Comparison of ENCODE assay signal across 10 cellular contexts in genomic region chr11:96229354-96229973, GRCh38.
DNase-seq lines count a peak whose midpoint lies in the region; ATAC-seq, FAIRE-seq and TF ChIP-seq lines count a peak whose summit lies in the region.
"Had no signal": no experiment of that assay in that cellular context is flagged by ENCODE, and none has a peak within 500 bp of the region (broad histone marks: within the 10 kb centered on the region; RNA-seq: fewer than 3 reads in every experiment).

No MANE protein-coding gene starts in this region.

- H3K4me2 ChIP-seq in HepG2 (ENCODE audit: low read depth, low read length): no peak overlapping the region

- no peak for TF ChIP-seq RAD21 in HepG2 (CRISPR knock-in tag; IDR thresholded peaks at IDR 0.05)

- no peak for DNase-seq in right lobe of liver
- no peak for DNase-seq in HepG2 (ENCODE audit: low spot score)
- no peak for DNase-seq in naive thymus-derived CD4-positive, alpha-beta T cell
- no peak for DNase-seq in occipital lobe (lab: John Stamatoyannopoulos, UW)
- DNase-seq in NCI-H2227 treated with DMSO at 0.1 percent for 48 hours (lab: John Stamatoyannopoulos, UW): no peak
- DNase-seq: DMS53, T-helper 9 cell had no signal

- no peaks in the 10 kb centered on the region for H3K27me3 Mint-ChIP-seq in activated naive CD8-positive, alpha-beta T cell
- no peaks in the 10 kb centered on the region for H3K27me3 Mint-ChIP-seq in naive thymus-derived CD4-positive, alpha-beta T cell

- peak overlapping the region; percentile 36 for H3K4me3 Mint-ChIP-seq in activated naive CD8-positive, alpha-beta T cell
- H3K4me3 Mint-ChIP-seq in naive thymus-derived CD4-positive, alpha-beta T cell: peak overlapping the region in 9 of 10 donors; percentile 16 to 83 (median 58)

- ATAC-seq in right lobe of liver (peak in 2 of 4 donors; percentile 18 to 26), HepG2 (no peak), GM19351 (IDR thresholded peaks at IDR 0.05; ENCODE audit: unreplicated experiment) (no peak), HG03095 (IDR thresholded peaks at IDR 0.05; ENCODE audit: unreplicated experiment) (no peak)
- ATAC-seq in naive thymus-derived CD4-positive, alpha-beta T cell: peak; percentile 61

- POLR2A ChIA-PET in HepG2 (lab: Yijun Ruan, JAX): no interaction called here
- POLR2A ChIA-PET in naive thymus-derived CD4-positive, alpha-beta T cell (lab: Charles Lee): interaction anchor here (0.6 to 5.3 kb wide), 4 partner anchors 8 to 114 kb away, joined by 3 to 23 read pairs (median 4); partner anchors contain the start of gene MAML2

- H3K27ac ChIP-seq in right lobe of liver: peak overlapping the region in 2 of 3 donors; percentile 19 to 52
- H3K27ac ChIP-seq in HepG2 (ENCODE audit: extremely low read length, insufficient read depth, low read length): no peak overlapping the region
- peak overlapping the region; percentile 43 for H3K27ac ChIP-seq in naive thymus-derived CD4-positive, alpha-beta T cell (ENCODE audit: low read depth, low read length)

- H3K4me3 ChIP-seq in right lobe of liver (no peak overlapping the region), HepG2 (replicated peaks in 1 of 3; ENCODE audit: insufficient read depth in 1 of 3, low read depth in 2 of 3, low read length in 3 of 3) (no peak overlapping the region)
- no peak overlapping the region for H3K4me3 ChIP-seq in naive thymus-derived CD4-positive, alpha-beta T cell (ENCODE audit: low read length)

- WGBS in right lobe of liver (ENCODE audit: insufficient coverage, low coverage, low lambda C conversion rate, missing lambda C conversion rate): 54% methylated on average over 2 of the region's 2 CpGs
- WGBS in HepG2 (ENCODE audit: low lambda C conversion rate): 92% methylated on average over 2 of the region's 2 CpGs

- no peak for TF ChIP-seq EP300 in HepG2 (IDR thresholded peaks at IDR 0.05; ENCODE audit: low read depth in 2 of 2, low read length in 2 of 2)
- no peak for TF ChIP-seq EP300 in HepG2 (CRISPR knock-in tag; IDR thresholded peaks at IDR 0.05; ENCODE audit: borderline replicate concordance)

- no TSS peak for BruUV-seq in HepG2 (replicated peaks; lab: Mats Ljungman, UMichigan)

- H3K36me3 Mint-ChIP-seq in activated naive CD8-positive, alpha-beta T cell: peaks cover 30% of the 10 kb centered on the region
- H3K36me3 Mint-ChIP-seq in naive thymus-derived CD4-positive, alpha-beta T cell: peaks cover 3 to 42% (median 29%) of the 10 kb centered on the region in 5 donors

- H3K79me2 ChIP-seq in HepG2 (ENCODE audit: insufficient read depth, low read length): peaks cover 10% of the 10 kb centered on the region

- H2AFZ ChIP-seq in HepG2 (ENCODE audit: low read length): no peak overlapping the region

- in situ Hi-C loops in HepG2 (cut with HindIII; ENCODE audit: extremely low pct_ligation_motif_present, low pct_unique_long_range_greater_than_20kb): no loop called here

- H3K4me1 Mint-ChIP-seq in activated naive CD8-positive, alpha-beta T cell (ENCODE audit: low read depth): peaks cover 81% of the 10 kb centered on the region
- H3K4me1 Mint-ChIP-seq in naive thymus-derived CD4-positive, alpha-beta T cell: peaks cover 45 to 93% (median 75%) of the 10 kb centered on the region in 7 donors

- no peaks in the 10 kb centered on the region for H3K9me3 ChIP-seq in right lobe of liver
- no peaks in the 10 kb centered on the region for H3K9me3 ChIP-seq in HepG2 (ENCODE audit: low read length)
- H3K9me3 ChIP-seq in naive thymus-derived CD4-positive, alpha-beta T cell (ENCODE audit: control insufficient read depth in 2 of 3, low read length in 3 of 3): no peaks in the 10 kb centered on the region

- no peak for TF ChIP-seq POLR2A in right lobe of liver (IDR thresholded peaks at IDR 0.05)
- TF ChIP-seq POLR2A in HepG2 (IDR thresholded peaks at IDR 0.05; ENCODE audit: insufficient read depth in 1 of 2, low read depth in 2 of 2, low read length in 2 of 2): no peak

- CTCF ChIA-PET in HepG2 (lab: Yijun Ruan, JAX; ENCODE audit: low intra/inter-chr PET ratio, low total read pairs): no interaction called here
- CTCF ChIA-PET in naive thymus-derived CD4-positive, alpha-beta T cell (lab: Charles Lee): interaction anchor here (0.7 to 1.6 kb wide), 5 partner anchors 9 to 113 kb away, joined by 3 to 7 read pairs (median 3); no protein-coding TSS in a partner anchor

- no peaks in the 10 kb centered on the region for H4K20me1 ChIP-seq in HepG2 (ENCODE audit: insufficient read depth, low read length)

- H3K9ac ChIP-seq in HepG2 (ENCODE audit: insufficient read depth, low read depth, low read length): no peak overlapping the region

- H3K4me1 ChIP-seq in right lobe of liver (no peaks in the 10 kb centered on the region), HepG2 (ENCODE audit: insufficient read depth, low read length) (peaks cover 12% of the 10 kb centered on the region)
- peaks cover 0 to 38% of the 10 kb centered on the region in 2 donors for H3K4me1 ChIP-seq in naive thymus-derived CD4-positive, alpha-beta T cell (ENCODE audit: control insufficient read depth in 2 of 2, insufficient read depth in 2 of 2, low read length in 2 of 2)

- H3K36me3 ChIP-seq in right lobe of liver (no peaks in the 10 kb centered on the region), HepG2 (replicated peaks in 1 of 2; ENCODE audit: control insufficient read depth in 1 of 2, insufficient read depth in 2 of 2, low read length in 2 of 2) (peaks cover 0 to 3% of the 10 kb centered on the region in 2 experiments; a peak in 2 of 5 replicates)
- H3K36me3 ChIP-seq in naive thymus-derived CD4-positive, alpha-beta T cell (ENCODE audit: control insufficient read depth in 2 of 3, insufficient read depth in 3 of 3, low read length in 3 of 3): peaks cover 0 to 6% (median 0%) of the 10 kb centered on the region in 3 experiments

- TF ChIP-seq CTCF in right lobe of liver (IDR thresholded peaks at IDR 0.05): no peak
- no peak for TF ChIP-seq CTCF in HepG2 (CRISPR knock-in tag; IDR thresholded peaks at IDR 0.05)

- no peak for FAIRE-seq in HepG2 (lab: Jason Lieb, UNC)

- H3K9me3 Mint-ChIP-seq in activated naive CD8-positive, alpha-beta T cell (ENCODE audit: low read depth): no peaks in the 10 kb centered on the region
- H3K9me3 Mint-ChIP-seq in naive thymus-derived CD4-positive, alpha-beta T cell: peaks cover 0 to 1% (median 0%) of the 10 kb centered on the region in 11 donors

- intact Hi-C loops in right lobe of liver (cut with DNase I): no loop called here
- intact Hi-C loops in HepG2 (cut with micrococcal nuclease; ENCODE audit: unreplicated experiment): no loop called here
- intact Hi-C loops in naive thymus-derived CD4-positive, alpha-beta T cell (cut with micrococcal nuclease): loop anchor here in 1 of 2 donors (1.0 kb wide), 2 partner anchors 9 to 13 kb away; no protein-coding TSS in a partner anchor

- H3K27ac Mint-ChIP-seq in activated naive CD8-positive, alpha-beta T cell: peak overlapping the region; percentile 91
- H3K27ac Mint-ChIP-seq in naive thymus-derived CD4-positive, alpha-beta T cell: peak overlapping the region in 7 of 9 donors; percentile 63 to 92 (median 87)

- H3K27me3 ChIP-seq in right lobe of liver: no peaks in the 10 kb centered on the region
- no peaks in the 10 kb centered on the region for H3K27me3 ChIP-seq in HepG2 (ENCODE audit: control insufficient read depth in 1 of 2, insufficient read depth in 2 of 2, low read length in 2 of 2)
- H3K27me3 ChIP-seq in naive thymus-derived CD4-positive, alpha-beta T cell (ENCODE audit: control insufficient read depth in 2 of 2, insufficient read depth in 2 of 2, low read length in 2 of 2): no peaks in the 10 kb centered on the region

TF ChIP-seq in HepG2, 621 proteins besides CTCF, POLR2A, EP300 and RAD21:
- TF ChIP-seq ZNF788 (CRISPR knock-in tag; IDR thresholded peaks at IDR 0.05; ENCODE audit: borderline replicate concordance) (no peak), ZNF253 (CRISPR knock-in tag; IDR thresholded peaks at IDR 0.05; ENCODE audit: borderline replicate concordance) (no peak), XRCC5 (optimal IDR thresholded peaks at IDR 0.05; ENCODE audit: low read length) (no peak), IRF9 (CRISPR knock-in tag; IDR thresholded peaks at IDR 0.05; ENCODE audit: borderline replicate concordance) (no peak)
